Comparison of ENCODE assay signal across 20 cellular contexts in the genomic region with DNA sequence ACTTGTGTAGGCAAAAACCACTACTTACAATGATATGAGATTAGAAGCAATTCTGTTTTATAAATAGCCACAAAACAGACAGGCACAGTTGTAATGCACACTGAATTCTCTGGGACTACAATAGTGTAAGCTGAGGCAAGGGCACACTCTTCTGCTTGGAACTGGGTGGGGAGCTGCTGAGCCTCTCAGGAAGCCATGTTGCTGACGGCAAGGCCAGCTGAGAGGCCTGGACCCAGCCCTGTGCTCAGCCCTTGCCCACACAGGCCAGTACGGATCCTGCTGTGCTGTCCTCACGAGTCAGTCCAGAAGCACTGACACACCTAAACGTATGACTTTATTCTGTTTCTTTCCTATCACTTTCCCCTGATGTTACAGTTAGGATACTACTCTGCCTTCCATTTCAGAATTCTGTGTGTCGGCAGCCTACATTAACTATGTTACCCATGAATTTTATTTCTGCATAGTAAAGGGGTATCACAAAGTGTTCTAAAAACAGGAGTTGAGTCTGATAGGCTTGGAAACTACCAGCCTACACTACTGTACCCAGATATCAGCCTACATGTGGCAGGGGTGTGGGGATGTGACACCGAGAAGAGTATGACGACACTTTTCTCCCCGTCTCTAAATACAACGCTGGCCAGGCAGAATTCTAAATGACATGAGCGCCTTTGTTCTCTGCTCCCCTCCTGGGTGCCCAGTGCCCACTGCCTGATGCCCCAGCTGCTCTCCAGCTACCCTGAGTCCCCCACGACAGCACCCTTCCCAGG. TPM values are rescaled to one million over a fixed set of nuclear protein-coding genes. Genes with fewer than 3 reads are reported as not detected.
DNase-seq lines count a peak whose midpoint lies in the region; ATAC-seq and TF ChIP-seq lines count a peak whose summit lies in the region.
"Had no signal": no experiment of that assay in that cellular context is flagged by ENCODE, and none has a peak within 500 bp of the region (broad histone marks: within the 10 kb centered on the region; RNA-seq: fewer than 3 reads in every experiment).

No MANE protein-coding gene starts in this region.

- no peak overlapping the region for H3K4me3 ChIP-seq in upper lobe of right lung

- H3K4me3 Mint-ChIP-seq in natural killer cell treated with Interleukin-12 subunit alpha and Interleukin-12 subunit beta and Interleukin-15 and Interleukin-18, amount 100 ng/mL, for 72 hours: no peak overlapping the region
- H3K4me3 Mint-ChIP-seq in natural killer cell: no peak overlapping the region
- H3K4me3 Mint-ChIP-seq in memory B cell: no peak overlapping the region
- no peak overlapping the region for H3K4me3 Mint-ChIP-seq in CD4-positive, alpha-beta T cell
- H3K4me3 Mint-ChIP-seq: CD8-positive, alpha-beta T cell; HFFc6 had no signal

- intact Hi-C loops in natural killer cell (cut with micrococcal nuclease) (no loop called here), upper lobe of right lung (cut with DNase I) (no loop called here)
- intact Hi-C loops in CD4-positive, alpha-beta T cell (cut with DNase I, micrococcal nuclease): no loop called here

- H3K4me1 Mint-ChIP-seq in natural killer cell treated with Interleukin-12 subunit alpha and Interleukin-12 subunit beta and Interleukin-15 and Interleukin-18, amount 100 ng/mL, for 72 hours (ENCODE audit: low read depth in 2 of 2): peaks cover 2 to 3% of the 10 kb centered on the region in 2 donors
- H3K4me1 Mint-ChIP-seq in natural killer cell (peaks cover 0 to 3% of the 10 kb centered on the region in 2 donors), memory B cell (peaks cover 3% of the 10 kb centered on the region)
- H3K4me1 Mint-ChIP-seq in CD4-positive, alpha-beta T cell (ENCODE audit: low read depth): no peaks in the 10 kb centered on the region

- H3K9me3 ChIP-seq in upper lobe of right lung: no peaks in the 10 kb centered on the region
- H3K9me3 ChIP-seq in CD4-positive, alpha-beta T cell (ENCODE audit: control insufficient read depth, low read length): no peaks in the 10 kb centered on the region

- CTCF ChIA-PET in CD4-positive, alpha-beta T cell (lab: Charles Lee): no interaction called here

- peaks cover 5% of the 10 kb centered on the region for H3K36me3 Mint-ChIP-seq in natural killer cell treated with Interleukin-12 subunit alpha and Interleukin-12 subunit beta and Interleukin-15 and Interleukin-18, amount 100 ng/mL, for 72 hours
- H3K36me3 Mint-ChIP-seq in natural killer cell (no peaks in the 10 kb centered on the region), memory B cell (peaks cover 10% of the 10 kb centered on the region)
- peaks cover 81% of the 10 kb centered on the region for H3K36me3 Mint-ChIP-seq in CD4-positive, alpha-beta T cell (ENCODE audit: low read depth)

- POLR2A ChIA-PET in CD4-positive, alpha-beta T cell (lab: Charles Lee): no interaction called here

- no peaks in the 10 kb centered on the region for H3K4me1 ChIP-seq in upper lobe of right lung

- peak overlapping the region in 1 of 2 donors; percentile 11 for H3K27ac Mint-ChIP-seq in natural killer cell treated with Interleukin-12 subunit alpha and Interleukin-12 subunit beta and Interleukin-15 and Interleukin-18, amount 100 ng/mL, for 72 hours
- H3K27ac Mint-ChIP-seq in natural killer cell: no peak overlapping the region
- peak overlapping the region; percentile 31 for H3K27ac Mint-ChIP-seq in memory B cell
- H3K27ac Mint-ChIP-seq in CD4-positive, alpha-beta T cell: no peak overlapping the region
- H3K27ac Mint-ChIP-seq: CD8-positive, alpha-beta T cell; HFFc6 had no signal

- DNase-seq in natural killer cell treated with Interleukin-12 subunit alpha and Interleukin-12 subunit beta and Interleukin-15 and Interleukin-18, amount 100 ng/mL, for 72 hours (ENCODE audit: low spot score): peak; percentile 34
- no peak for DNase-seq in natural killer cell
- DNase-seq in memory B cell (ENCODE audit: low spot score in 2 of 2): no peak
- DNase-seq in upper lobe of right lung: no peak
- DNase-seq in CD4-positive, alpha-beta T cell: no peak
- DNase-seq in stimulated activated CD4-positive, alpha-beta T cell treated with anti-CD3 and anti-CD28 coated beads, Interleukin-1b, Interleukin-23, amount 100 ng/mL, for 48 hours: no peak
- DNase-seq in SIG-M5 treated with dmso at 0.1 percent for 504 hours (lab: John Stamatoyannopoulos, UW; ENCODE audit: unreplicated experiment): no peak
- DNase-seq: CD8-positive, alpha-beta T cell; DND-41; GF-D8; GOT3; HFFc6; KG1; NCI-H1092; NCI-H1694 treated with DMSO at 0.1 percent for 48 hours; NCI-H345; NCI-H526 treated with DMSO at 0.1 percent for 48 hours; OCI-M1 had no signal

- ATAC-seq in natural killer cell treated with Interleukin-12 subunit alpha and Interleukin-12 subunit beta and Interleukin-15 and Interleukin-18, amount 100 ng/mL, for 72 hours: no peak
- no peak for ATAC-seq in natural killer cell
- ATAC-seq in esophagus mucosa: peak; percentile 11
- no peak for ATAC-seq in memory B cell (ENCODE audit: low read depth)
- peak; percentile 20 for ATAC-seq in upper lobe of right lung
- no peak for ATAC-seq in CD4-positive, alpha-beta T cell (ENCODE audit: poor library complexity)
- ATAC-seq: CD8-positive, alpha-beta T cell had no signal

- no peak overlapping the region for H3K27ac ChIP-seq in upper lobe of right lung
- no peak overlapping the region for H3K27ac ChIP-seq in CD4-positive, alpha-beta T cell (ENCODE audit: low read depth, low read length)
- H3K27ac ChIP-seq: HL-60 had no signal

- no peaks in the 10 kb centered on the region for H3K27me3 ChIP-seq in upper lobe of right lung
- no peaks in the 10 kb centered on the region for H3K27me3 ChIP-seq in CD4-positive, alpha-beta T cell (ENCODE audit: control insufficient read depth, insufficient read depth, low read length)

- TF ChIP-seq CTCF in natural killer cell (IDR thresholded peaks at IDR 0.05) (no peak), upper lobe of right lung (IDR thresholded peaks at IDR 0.05) (no peak)
- no peak for TF ChIP-seq CTCF in CD4-positive, alpha-beta T cell (IDR thresholded peaks at IDR 0.05)

- no peaks in the 10 kb centered on the region for H3K9me3 Mint-ChIP-seq in natural killer cell treated with Interleukin-12 subunit alpha and Interleukin-12 subunit beta and Interleukin-15 and Interleukin-18, amount 100 ng/mL, for 72 hours
- H3K9me3 Mint-ChIP-seq in natural killer cell (no peaks in the 10 kb centered on the region), memory B cell (no peaks in the 10 kb centered on the region)
- H3K9me3 Mint-ChIP-seq in CD4-positive, alpha-beta T cell: no peaks in the 10 kb centered on the region
- H3K9me3 Mint-ChIP-seq: CD8-positive, alpha-beta T cell; HFFc6 had no signal

- peaks cover 99% of the 10 kb centered on the region for H3K36me3 ChIP-seq in upper lobe of right lung

- H3K27me3 Mint-ChIP-seq in natural killer cell treated with Interleukin-12 subunit alpha and Interleukin-12 subunit beta and Interleukin-15 and Interleukin-18, amount 100 ng/mL, for 72 hours: no peaks in the 10 kb centered on the region
- H3K27me3 Mint-ChIP-seq in natural killer cell (ENCODE audit: low read depth in 2 of 2): no peaks in the 10 kb centered on the region
- H3K27me3 Mint-ChIP-seq in memory B cell: no peaks in the 10 kb centered on the region
- H3K27me3 Mint-ChIP-seq in CD4-positive, alpha-beta T cell: no peaks in the 10 kb centered on the region

RNA-seq across cellular contexts. Expression of a gene that starts 41.1 kb away (rescaled TPM):
- total RNA-seq in natural killer cell treated with Interleukin-12 subunit alpha and Interleukin-12 subunit beta and Interleukin-15 and Interleukin-18, amount 100 ng/mL, for 72 hours: 10 to 100 TPM; 35.5 to 76.6 TPM
- total RNA-seq in natural killer cell (10 to 100 TPM; 31.8 to 34.5 (median 33.1) TPM), esophagus mucosa (16.3 TPM), upper lobe of right lung (27.3 TPM)
- 10 to 100 TPM; 18.7 to 19.7 TPM for total RNA-seq in CD4-positive, alpha-beta T cell

RNA-seq across cellular contexts. Expression of a gene that starts 43.6 kb away (rescaled TPM):
- total RNA-seq in natural killer cell treated with Interleukin-12 subunit alpha and Interleukin-12 subunit beta and Interleukin-15 and Interleukin-18, amount 100 ng/mL, for 72 hours: 100 to 1,000 TPM; 161 to 174 TPM
- total RNA-seq in natural killer cell (100 to 1,000 TPM in 1 of 3 donors, 10 to 100 TPM in 2; 96.2 to 117 (median 99.1) TPM), esophagus mucosa (92.8 TPM), upper lobe of right lung (93.6 TPM)
- total RNA-seq in CD4-positive, alpha-beta T cell: 10 to 100 TPM; 61.0 to 62.4 TPM

RNA-seq across cellular contexts. Expression of a gene that starts 43.7 kb away (rescaled TPM):
- total RNA-seq in natural killer cell treated with Interleukin-12 subunit alpha and Interleukin-12 subunit beta and Interleukin-15 and Interleukin-18, amount 100 ng/mL, for 72 hours: under 1 TPM in 1 of 2 donors, not detected in 1; 0.50 TPM
- total RNA-seq in natural killer cell (under 1 TPM; 0.24 to 0.35 (median 0.29) TPM), esophagus mucosa (2.2 TPM), upper lobe of right lung (1.1 TPM)
- total RNA-seq in CD4-positive, alpha-beta T cell: under 1 TPM in 1 of 2 experiments, not detected in 1; 0.17 TPM

Comparison
In these comparisons a context has a peak if more than half of its experiments do, and no peak if none do; other contexts are left out.
1. ATAC-seq: peak in esophagus mucosa (single experiment) and upper lobe of right lung (single experiment); none in natural killer cell treated with Interleukin-12 subunit alpha and Interleukin-12 subunit beta and Interleukin-15 and Interleukin-18, amount 100 ng/mL, for 72 hours (0 of 2), natural killer cell (0 of 3), memory B cell (single experiment) and CD4-positive, alpha-beta T cell (single experiment).